1 cellular context compared by ENCODE assay signal in the genomic region with DNA sequence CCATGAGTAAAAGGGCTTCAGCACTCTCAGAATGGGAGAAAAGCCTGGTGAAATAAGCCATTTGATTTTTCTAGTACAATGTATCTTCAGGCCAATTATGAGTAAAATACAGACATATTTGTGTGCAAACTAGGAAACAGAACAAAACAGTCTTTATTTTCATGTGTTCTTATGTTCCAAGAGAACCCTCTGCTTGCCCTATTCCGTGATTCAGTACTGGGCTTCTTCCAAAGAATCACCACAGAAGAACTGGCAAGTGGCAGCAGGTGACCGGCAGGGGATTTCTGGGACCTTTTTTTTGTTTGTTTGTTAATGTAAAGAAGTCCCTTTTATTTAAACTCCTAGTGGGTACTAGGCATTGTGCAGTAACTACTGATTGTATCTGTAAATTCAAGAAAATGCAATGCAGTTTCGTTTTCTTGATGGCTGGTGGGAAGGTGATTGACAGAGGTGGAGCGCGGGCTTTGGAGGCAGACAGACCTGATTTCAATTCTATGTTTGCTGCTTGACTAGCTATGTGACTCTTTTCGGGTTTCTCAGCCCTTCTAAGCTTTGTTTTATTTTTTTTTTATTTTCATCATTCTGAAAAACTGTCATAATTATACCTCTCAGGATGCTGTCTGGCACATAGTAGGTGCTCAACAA.
TF ChIP-seq lines count a peak whose summit lies in the region.

No MANE protein-coding gene starts in this region.

TF ChIP-seq in K562, 482 proteins besides CTCF, POLR2A, EP300 and RAD21 (continued from another document):
- TF ChIP-seq, protein P1, sequence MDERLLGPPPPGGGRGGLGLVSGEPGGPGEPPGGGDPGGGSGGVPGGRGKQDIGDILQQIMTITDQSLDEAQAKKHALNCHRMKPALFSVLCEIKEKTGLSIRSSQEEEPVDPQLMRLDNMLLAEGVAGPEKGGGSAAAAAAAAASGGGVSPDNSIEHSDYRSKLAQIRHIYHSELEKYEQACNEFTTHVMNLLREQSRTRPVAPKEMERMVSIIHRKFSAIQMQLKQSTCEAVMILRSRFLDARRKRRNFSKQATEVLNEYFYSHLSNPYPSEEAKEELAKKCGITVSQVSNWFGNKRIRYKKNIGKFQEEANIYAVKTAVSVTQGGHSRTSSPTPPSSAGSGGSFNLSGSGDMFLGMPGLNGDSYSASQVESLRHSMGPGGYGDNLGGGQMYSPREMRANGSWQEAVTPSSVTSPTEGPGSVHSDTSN (CRISPR knock-in tag; IDR thresholded peaks at IDR 0.05; ENCODE audit: low read depth): no peak
- TF ChIP-seq, protein P1 (tag; conservative IDR thresholded peaks at IDR 0.05; ENCODE audit: low read depth): 0 out of 2 replicates have a peak, but pooled peaks have one; percentile 20
- no peak for TF ChIP-seq ZKSCAN3 (CRISPR knock-in tag; IDR thresholded peaks at IDR 0.05)
